In genomic region chr11:65861533-65862183, GRCh38 we compare ENCODE assay signal across 8 cellular contexts. TPM values are rescaled to one million over a fixed set of nuclear protein-coding genes. Genes with fewer than 3 reads are reported as not detected.
DNase-seq lines count a peak whose midpoint lies in the region; ATAC-seq, FAIRE-seq and TF ChIP-seq lines count a peak whose summit lies in the region.

No MANE protein-coding gene starts in this region.

- peak overlapping the region; percentile 99 for H3K27ac Mint-ChIP-seq in activated CD8-positive, alpha-beta memory T cell treated with anti-CD3 and anti-CD28 coated beads, Interleukin-2, amount 10 ng/mL, durations not matched to agents 7 days and 5 days

- DNase-seq in activated CD8-positive, alpha-beta memory T cell treated with anti-CD3 and anti-CD28 coated beads, Interleukin-2, amount 10 ng/mL, durations not matched to agents 7 days and 5 days, result no peak
- no peak for DNase-seq in activated CD8-positive, alpha-beta memory T cell treated with anti-CD3 and anti-CD28 coated beads, Interleukin-2, amount 50 U/mL, for 4 hours
- DNase-seq in astrocyte of the cerebellum (ENCODE audit: low read depth) (no peak), HepG2 (ENCODE audit: low spot score) (no peak), thoracic aorta (ENCODE audit: low spot score) (no peak), iPS-NIHi7 (ENCODE audit: extremely low spot score) (no peak), body of pancreas (no peak), KBM-7 (no peak)

- POLR2A ChIA-PET in HepG2 (lab: Yijun Ruan, JAX), result interaction anchor here (0.7 to 5.4 kb wide), 5 partner anchors 9 to 141 kb away, joined by 3 to 81 read pairs (median 20); partner anchors contain the start of genes BANF1, CCDC85B, EFEMP2 and EIF1AD

- intact Hi-C loops in HepG2 (cut with micrococcal nuclease; ENCODE audit: unreplicated experiment), result no loop called here
- intact Hi-C loops in body of pancreas (cut with DNase I), result no loop called here

- H3K4me2 ChIP-seq in HepG2 (ENCODE audit: low read depth, low read length), result peak overlapping the region; percentile 100

- CTCF ChIA-PET in activated CD8-positive, alpha-beta memory T cell treated with anti-CD3 and anti-CD28 coated beads, Interleukin-2, amount 10 ng/mL, durations not matched to agents 7 days and 5 days (lab: Charles Lee), result interaction anchor here (0.8 to 27.4 kb wide), 12 partner anchors 10 to 183 kb away, joined by 3 to 710 read pairs (median 6); partner anchors contain the start of genes AP5B1, BANF1, CCDC85B and CTSW
- CTCF ChIA-PET in HepG2 (lab: Yijun Ruan, JAX; ENCODE audit: low intra/inter-chr PET ratio, low total read pairs), result interaction anchor here (1.4 to 1.9 kb wide), 3 partner anchors 23 to 150 kb away, joined by 3 to 7 read pairs (median 6); no protein-coding TSS in a partner anchor

- TF ChIP-seq RAD21 in HepG2 (CRISPR knock-in tag; IDR thresholded peaks at IDR 0.05), result no peak

- H2AFZ ChIP-seq in HepG2 (ENCODE audit: low read length), result no peak overlapping the region

- no peaks in the 10 kb centered on the region for H3K9me3 Mint-ChIP-seq in activated CD8-positive, alpha-beta memory T cell treated with anti-CD3 and anti-CD28 coated beads, Interleukin-2, amount 10 ng/mL, durations not matched to agents 7 days and 5 days (ENCODE audit: low read depth)

- no TSS peak for BruUV-seq in HepG2 (replicated peaks; lab: Mats Ljungman, UMichigan)

- peaks cover 30% of the 10 kb centered on the region for H3K4me1 Mint-ChIP-seq in activated CD8-positive, alpha-beta memory T cell treated with anti-CD3 and anti-CD28 coated beads, Interleukin-2, amount 10 ng/mL, durations not matched to agents 7 days and 5 days

- peak overlapping the region; percentile 89 for H3K9ac ChIP-seq in HepG2 (ENCODE audit: insufficient read depth, low read depth, low read length)

- H3K4me3 Mint-ChIP-seq in activated CD8-positive, alpha-beta memory T cell treated with anti-CD3 and anti-CD28 coated beads, Interleukin-2, amount 10 ng/mL, durations not matched to agents 7 days and 5 days, result peak overlapping the region; percentile 91

- peaks cover 21% of the 10 kb centered on the region for H3K79me2 ChIP-seq in HepG2 (ENCODE audit: insufficient read depth, low read length)

- peaks cover 29% of the 10 kb centered on the region for H3K4me1 ChIP-seq in HepG2 (ENCODE audit: insufficient read depth, low read length)
- H3K4me1 ChIP-seq in thoracic aorta (ENCODE audit: control insufficient read depth in 1 of 2, low read depth in 2 of 2), result peaks cover 11 to 22% of the 10 kb centered on the region in 2 donors
- peaks cover 36% of the 10 kb centered on the region for H3K4me1 ChIP-seq in body of pancreas

- H3K9me3 ChIP-seq in HepG2 (ENCODE audit: low read length), result no peaks in the 10 kb centered on the region
- H3K9me3 ChIP-seq in thoracic aorta, result no peaks in the 10 kb centered on the region
- no peaks in the 10 kb centered on the region for H3K9me3 ChIP-seq in body of pancreas

- no peak for FAIRE-seq in HepG2 (lab: Jason Lieb, UNC)

- H3K36me3 Mint-ChIP-seq in activated CD8-positive, alpha-beta memory T cell treated with anti-CD3 and anti-CD28 coated beads, Interleukin-2, amount 10 ng/mL, durations not matched to agents 7 days and 5 days, result peaks cover 33% of the 10 kb centered on the region

- no peaks in the 10 kb centered on the region for H3K27me3 Mint-ChIP-seq in activated CD8-positive, alpha-beta memory T cell treated with anti-CD3 and anti-CD28 coated beads, Interleukin-2, amount 10 ng/mL, durations not matched to agents 7 days and 5 days

- H3K4me3 ChIP-seq in astrocyte of the cerebellum (ENCODE audit: low read depth, low read length) (peak overlapping the region; percentile 96), HepG2 (replicated peaks in 1 of 3; ENCODE audit: insufficient read depth in 1 of 3, low read depth in 2 of 3, low read length in 3 of 3) (peak overlapping the region; percentile 80 to 99 (median 89)), thoracic aorta (peak overlapping the region; percentile 96), body of pancreas (no peak overlapping the region)

- H4K20me1 ChIP-seq in HepG2 (ENCODE audit: insufficient read depth, low read length), result peaks cover 10% of the 10 kb centered on the region

- ATAC-seq in activated CD8-positive, alpha-beta memory T cell treated with anti-CD3 and anti-CD28 coated beads, Interleukin-2, amount 10 ng/mL, durations not matched to agents 7 days and 5 days, result no peak
- no peak for ATAC-seq in HepG2
- no peak for ATAC-seq in thoracic aorta (ENCODE audit: insufficient number of reproducible peaks, low FRiP score, low read depth)
- no peak for ATAC-seq in body of pancreas

- H3K27me3 ChIP-seq in HepG2 (ENCODE audit: control insufficient read depth in 1 of 2, insufficient read depth in 2 of 2, low read length in 2 of 2) (no peaks in the 10 kb centered on the region; a peak in 1 of 5 replicates), thoracic aorta (replicated peaks; ENCODE audit: insufficient read depth) (no peaks in the 10 kb centered on the region), body of pancreas (no peaks in the 10 kb centered on the region)

- TF ChIP-seq EP300 in HepG2 (IDR thresholded peaks at IDR 0.05; ENCODE audit: low read depth in 2 of 2, low read length in 2 of 2) (no peak), HepG2 (CRISPR knock-in tag; IDR thresholded peaks at IDR 0.05; ENCODE audit: borderline replicate concordance) (no peak)

- no peak for TF ChIP-seq POLR2A in HepG2 (IDR thresholded peaks at IDR 0.05; ENCODE audit: insufficient read depth in 1 of 2, low read depth in 2 of 2, low read length in 2 of 2)
- no peak for TF ChIP-seq POLR2A in body of pancreas (IDR thresholded peaks at IDR 0.05)

- TF ChIP-seq CTCF in astrocyte of the cerebellum (IDR thresholded peaks at IDR 0.05; ENCODE audit: low read depth, low read length, missing control alignments), result no peak
- TF ChIP-seq CTCF in HepG2 (CRISPR knock-in tag; IDR thresholded peaks at IDR 0.05), result no peak
- TF ChIP-seq CTCF in thoracic aorta (IDR thresholded peaks at IDR 0.05), result no peak
- TF ChIP-seq CTCF in body of pancreas (IDR thresholded peaks at IDR 0.05), result no peak

- H3K27ac ChIP-seq in HepG2 (ENCODE audit: extremely low read length, insufficient read depth, low read length), result peak overlapping the region; percentile 90
- H3K27ac ChIP-seq in thoracic aorta, result peak overlapping the region; percentile 98 to 100
- no peak overlapping the region for H3K27ac ChIP-seq in body of pancreas

- 84% methylated on average over 10 of the region's 13 CpGs for WGBS in HepG2 (ENCODE audit: low lambda C conversion rate)
- WGBS in body of pancreas, 2 donors, result 75 to 82% methylated on average over 13 of the region's 13 CpGs

- H3K36me3 ChIP-seq in HepG2 (replicated peaks in 1 of 2; ENCODE audit: control insufficient read depth in 1 of 2, insufficient read depth in 2 of 2, low read length in 2 of 2) (peaks cover 14 to 41% of the 10 kb centered on the region in 2 experiments; a peak in 4 of 5 replicates), thoracic aorta (peaks cover 48% of the 10 kb centered on the region), body of pancreas (replicated peaks in 1 of 2; ENCODE audit: insufficient read depth in 1 of 2, low read depth in 2 of 2) (peaks cover 3 to 19% of the 10 kb centered on the region in 2 donors)

- in situ Hi-C loops in astrocyte of the cerebellum (cut with HindIII; ENCODE audit: low sequenced_read_pairs), result no loop called here
- in situ Hi-C loops in HepG2 (cut with HindIII; ENCODE audit: extremely low pct_ligation_motif_present, low pct_unique_long_range_greater_than_20kb), result no loop called here
- in situ Hi-C loops in KBM-7 (cut with MboI; ENCODE audit: low pct_unique_long_range_greater_than_20kb, low sequenced_read_pairs), result no loop called here

RNA-seq across cellular contexts. Expression of gene MUS81, which starts 1.4 kb away (rescaled TPM):
- 100 to 1,000 TPM; 106 to 125 TPM for total RNA-seq in activated CD8-positive, alpha-beta memory T cell treated with anti-CD3 and anti-CD28 coated beads, Interleukin-2, amount 10 ng/mL, durations not matched to agents 7 days and 5 days
- total RNA-seq in HepG2 (2016; rRNA removed; fragmentation: Illumina TruSeq; extraction: Trizol) (13.2 and 25.6 TPM in 2 replicates), thoracic aorta (10 to 100 TPM; 51.8 to 62.8 TPM), body of pancreas (10 to 100 TPM; 38.2 to 40.5 TPM)
- 9.1 and 9.8 TPM in 2 replicates for total RNA-seq in HepG2 (2016; cell fraction: cytosol; rRNA removed; fragmentation: Illumina TruSeq; extraction: Trizol; ENCODE audit: low read depth)
- 10.0 and 23.4 TPM in 2 replicates for total RNA-seq in HepG2 (2016; cell fraction: insoluble cytoplasmic fraction; rRNA removed; fragmentation: Illumina TruSeq; extraction: Trizol)
- total RNA-seq in HepG2 (2016; cell fraction: membrane; rRNA removed; fragmentation: Illumina TruSeq; extraction: Trizol), result 9.8 and 11.9 TPM in 2 replicates
- total RNA-seq in HepG2 (2016; cell fraction: nucleus; rRNA removed; fragmentation: Illumina TruSeq; extraction: Trizol), result 33.1 and 33.6 TPM in 2 replicates
- polyA plus RNA-seq in HepG2 (2011; rRNA removed), result 30.2 and 43.6 TPM in 2 replicates
- polyA plus RNA-seq in HepG2 (2011; cell fraction: cytosol; rRNA removed), result 9.6 and 15.1 TPM in 2 replicates
- 256 and 293 TPM in 2 replicates for polyA plus RNA-seq in HepG2 (2011; cell fraction: nucleus; rRNA removed)
- polyA plus RNA-seq in HepG2 (2012), result 17.9 and 34.3 TPM in 2 replicates
- polyA plus RNA-seq in HepG2 (2016; cell fraction: cytosol; fragmentation: Illumina TruSeq; extraction: Trizol; ENCODE audit: low read depth), result 5.3 and 7.5 TPM in 2 replicates
- polyA plus RNA-seq in HepG2 (2016; cell fraction: insoluble cytoplasmic fraction; fragmentation: Illumina TruSeq; extraction: Trizol; ENCODE audit: low read depth), result 10.0 and 14.2 TPM in 2 replicates
- 9.0 and 9.4 TPM in 2 replicates for polyA plus RNA-seq in HepG2 (2016; cell fraction: membrane; fragmentation: Illumina TruSeq; extraction: Trizol; ENCODE audit: low read depth)
- 70.1 TPM in 2 replicates for polyA plus RNA-seq in HepG2 (2016; cell fraction: nucleus; fragmentation: Illumina TruSeq; extraction: Trizol; ENCODE audit: insufficient read depth, low read depth)
- polyA minus RNA-seq in HepG2 (2011; rRNA and poly(A)+ RNA removed; ENCODE audit: low replicate concordance), result 21.4 and 58.7 TPM in 2 replicates
- polyA minus RNA-seq in HepG2 (2011; cell fraction: cytosol; rRNA and poly(A)+ RNA removed), result 5.5 and 5.8 TPM in 2 replicates
- 60.9 and 66.5 TPM in 2 replicates for polyA minus RNA-seq in HepG2 (2011; cell fraction: nucleus; rRNA and poly(A)+ RNA removed)

RNA-seq across cellular contexts. Expression of gene CFL1, which starts 3.7 kb away (rescaled TPM):
- 1,000 to 10,000 TPM; 1,745 to 1,753 TPM for total RNA-seq in activated CD8-positive, alpha-beta memory T cell treated with anti-CD3 and anti-CD28 coated beads, Interleukin-2, amount 10 ng/mL, durations not matched to agents 7 days and 5 days
- total RNA-seq in HepG2 (2016; rRNA removed; fragmentation: Illumina TruSeq; extraction: Trizol), result 383 and 458 TPM in 2 replicates
- total RNA-seq in HepG2 (2016; cell fraction: cytosol; rRNA removed; fragmentation: Illumina TruSeq; extraction: Trizol; ENCODE audit: low read depth), result 49.6 and 56.4 TPM in 2 replicates
- 365 and 431 TPM in 2 replicates for total RNA-seq in HepG2 (2016; cell fraction: insoluble cytoplasmic fraction; rRNA removed; fragmentation: Illumina TruSeq; extraction: Trizol)
- total RNA-seq in HepG2 (2016; cell fraction: membrane; rRNA removed; fragmentation: Illumina TruSeq; extraction: Trizol), result 92.4 and 99.4 TPM in 2 replicates
- total RNA-seq in HepG2 (2016; cell fraction: nucleus; rRNA removed; fragmentation: Illumina TruSeq; extraction: Trizol), result 154 and 171 TPM in 2 replicates
- polyA plus RNA-seq in HepG2 (2011; rRNA removed), result 347 and 379 TPM in 2 replicates
- polyA plus RNA-seq in HepG2 (2011; cell fraction: cytosol; rRNA removed), result 649 and 884 TPM in 2 replicates
- polyA plus RNA-seq in HepG2 (2011; cell fraction: nucleus; rRNA removed), result 218 and 244 TPM in 2 replicates
- polyA plus RNA-seq in HepG2 (2012), result 289 and 295 TPM in 2 replicates
- polyA plus RNA-seq in HepG2 (2016; cell fraction: cytosol; fragmentation: Illumina TruSeq; extraction: Trizol; ENCODE audit: low read depth), result 112 and 116 TPM in 2 replicates
- 879 and 1,116 TPM in 2 replicates for polyA plus RNA-seq in HepG2 (2016; cell fraction: insoluble cytoplasmic fraction; fragmentation: Illumina TruSeq; extraction: Trizol; ENCODE audit: low read depth)
- 173 and 178 TPM in 2 replicates for polyA plus RNA-seq in HepG2 (2016; cell fraction: membrane; fragmentation: Illumina TruSeq; extraction: Trizol; ENCODE audit: low read depth)
- polyA plus RNA-seq in HepG2 (2016; cell fraction: nucleus; fragmentation: Illumina TruSeq; extraction: Trizol; ENCODE audit: insufficient read depth, low read depth), result 427 and 437 TPM in 2 replicates
- polyA minus RNA-seq in HepG2 (2011; rRNA and poly(A)+ RNA removed; ENCODE audit: low replicate concordance), result 360 and 1,083 TPM in 2 replicates
- polyA minus RNA-seq in HepG2 (2011; cell fraction: cytosol; rRNA and poly(A)+ RNA removed), result 284 and 320 TPM in 2 replicates
- polyA minus RNA-seq in HepG2 (2011; cell fraction: nucleus; rRNA and poly(A)+ RNA removed), result 153 and 218 TPM in 2 replicates
- 100 to 1,000 TPM; 565 to 797 TPM for total RNA-seq in thoracic aorta
- 100 to 1,000 TPM; 190 to 412 TPM for total RNA-seq in body of pancreas

RNA-seq across cellular contexts. Expression of gene EFEMP2, which starts 10.9 kb away (rescaled TPM):
- total RNA-seq in activated CD8-positive, alpha-beta memory T cell treated with anti-CD3 and anti-CD28 coated beads, Interleukin-2, amount 10 ng/mL, durations not matched to agents 7 days and 5 days, result 10 to 100 TPM in 1 of 2 experiments, 1 to 10 TPM in 1; 7.1 to 13.4 TPM
- total RNA-seq in HepG2 (2016; rRNA removed; fragmentation: Illumina TruSeq; extraction: Trizol) (3.7 and 7.4 TPM in 2 replicates), thoracic aorta (100 to 1,000 TPM; 134 to 219 TPM), body of pancreas (10 to 100 TPM; 16.2 to 25.4 TPM)
- total RNA-seq in HepG2 (2016; cell fraction: cytosol; rRNA removed; fragmentation: Illumina TruSeq; extraction: Trizol; ENCODE audit: low read depth), result 15.2 and 15.7 TPM in 2 replicates
- total RNA-seq in HepG2 (2016; cell fraction: insoluble cytoplasmic fraction; rRNA removed; fragmentation: Illumina TruSeq; extraction: Trizol), result 3.7 and 8.2 TPM in 2 replicates
- total RNA-seq in HepG2 (2016; cell fraction: membrane; rRNA removed; fragmentation: Illumina TruSeq; extraction: Trizol), result 12.4 and 16.0 TPM in 2 replicates
- 7.8 and 14.5 TPM in 2 replicates for total RNA-seq in HepG2 (2016; cell fraction: nucleus; rRNA removed; fragmentation: Illumina TruSeq; extraction: Trizol)
- polyA plus RNA-seq in HepG2 (2011; rRNA removed), result 29.7 and 34.3 TPM in 2 replicates
- 17.6 and 22.8 TPM in 2 replicates for polyA plus RNA-seq in HepG2 (2011; cell fraction: cytosol; rRNA removed)
- polyA plus RNA-seq in HepG2 (2011; cell fraction: nucleus; rRNA removed), result 150 and 216 TPM in 2 replicates
- 12.1 and 14.4 TPM in 2 replicates for polyA plus RNA-seq in HepG2 (2012)
- 19.2 and 19.9 TPM in 2 replicates for polyA plus RNA-seq in HepG2 (2016; cell fraction: cytosol; fragmentation: Illumina TruSeq; extraction: Trizol; ENCODE audit: low read depth)
- 5.8 and 5.9 TPM in 2 replicates for polyA plus RNA-seq in HepG2 (2016; cell fraction: insoluble cytoplasmic fraction; fragmentation: Illumina TruSeq; extraction: Trizol; ENCODE audit: low read depth)
- polyA plus RNA-seq in HepG2 (2016; cell fraction: membrane; fragmentation: Illumina TruSeq; extraction: Trizol; ENCODE audit: low read depth), result 18.0 and 19.9 TPM in 2 replicates
- polyA plus RNA-seq in HepG2 (2016; cell fraction: nucleus; fragmentation: Illumina TruSeq; extraction: Trizol; ENCODE audit: insufficient read depth, low read depth), result 20.2 and 23.5 TPM in 2 replicates
- 2.1 and 18.1 TPM in 2 replicates for polyA minus RNA-seq in HepG2 (2011; rRNA and poly(A)+ RNA removed; ENCODE audit: low replicate concordance)
- polyA minus RNA-seq in HepG2 (2011; cell fraction: cytosol; rRNA and poly(A)+ RNA removed), result 4.1 and 4.8 TPM in 2 replicates
- polyA minus RNA-seq in HepG2 (2011; cell fraction: nucleus; rRNA and poly(A)+ RNA removed), result 14.5 and 17.7 TPM in 2 replicates

RNA-seq across cellular contexts. Expression of gene CTSW, which starts 18.0 kb away (rescaled TPM):
- 100 to 1,000 TPM; 268 to 339 TPM for total RNA-seq in activated CD8-positive, alpha-beta memory T cell treated with anti-CD3 and anti-CD28 coated beads, Interleukin-2, amount 10 ng/mL, durations not matched to agents 7 days and 5 days
- not detected in 2 replicates for total RNA-seq in HepG2 (2016; rRNA removed; fragmentation: Illumina TruSeq; extraction: Trizol)
- not detected in 2 replicates for total RNA-seq in HepG2 (2016; cell fraction: cytosol; rRNA removed; fragmentation: Illumina TruSeq; extraction: Trizol; ENCODE audit: low read depth)
- total RNA-seq in HepG2 (2016; cell fraction: insoluble cytoplasmic fraction; rRNA removed; fragmentation: Illumina TruSeq; extraction: Trizol), result not detected in 2 replicates
- total RNA-seq in HepG2 (2016; cell fraction: membrane; rRNA removed; fragmentation: Illumina TruSeq; extraction: Trizol), result not detected in 2 replicates
- total RNA-seq in HepG2 (2016; cell fraction: nucleus; rRNA removed; fragmentation: Illumina TruSeq; extraction: Trizol), result not detected in 2 replicates
- polyA plus RNA-seq in HepG2 (2011; rRNA removed), result 0.09 TPM in 1 of 2 replicates, not detected in the other
- not detected in 2 replicates for polyA plus RNA-seq in HepG2 (2011; cell fraction: cytosol; rRNA removed)
- polyA plus RNA-seq in HepG2 (2011; cell fraction: nucleus; rRNA removed), result 0.24 TPM in 1 of 2 replicates, not detected in the other
- 0.29 TPM in 1 of 2 replicates, not detected in the other for polyA plus RNA-seq in HepG2 (2012)
- polyA plus RNA-seq in HepG2 (2016; cell fraction: cytosol; fragmentation: Illumina TruSeq; extraction: Trizol; ENCODE audit: low read depth), result not detected in 2 replicates
- not detected in 2 replicates for polyA plus RNA-seq in HepG2 (2016; cell fraction: insoluble cytoplasmic fraction; fragmentation: Illumina TruSeq; extraction: Trizol; ENCODE audit: low read depth)
- not detected in 2 replicates for polyA plus RNA-seq in HepG2 (2016; cell fraction: membrane; fragmentation: Illumina TruSeq; extraction: Trizol; ENCODE audit: low read depth)
- polyA plus RNA-seq in HepG2 (2016; cell fraction: nucleus; fragmentation: Illumina TruSeq; extraction: Trizol; ENCODE audit: insufficient read depth, low read depth), result not detected in 2 replicates
- polyA minus RNA-seq in HepG2 (2011; rRNA and poly(A)+ RNA removed; ENCODE audit: low replicate concordance), result not detected in 2 replicates
- polyA minus RNA-seq in HepG2 (2011; cell fraction: cytosol; rRNA and poly(A)+ RNA removed), result not detected in 2 replicates
- not detected in 2 replicates for polyA minus RNA-seq in HepG2 (2011; cell fraction: nucleus; rRNA and poly(A)+ RNA removed)
- 10 to 100 TPM in 1 of 2 donors, 1 to 10 TPM in 1; 1.6 to 13.7 TPM for total RNA-seq in thoracic aorta
- under 1 TPM; 0.33 to 0.78 TPM for total RNA-seq in body of pancreas

RNA-seq across cellular contexts. Expression of gene FIBP, which starts 26.6 kb away (rescaled TPM):
- total RNA-seq in activated CD8-positive, alpha-beta memory T cell treated with anti-CD3 and anti-CD28 coated beads, Interleukin-2, amount 10 ng/mL, durations not matched to agents 7 days and 5 days, result 100 to 1,000 TPM; 100 to 122 TPM
- 62.1 and 66.0 TPM in 2 replicates for total RNA-seq in HepG2 (2016; rRNA removed; fragmentation: Illumina TruSeq; extraction: Trizol)
- 107 and 121 TPM in 2 replicates for total RNA-seq in HepG2 (2016; cell fraction: cytosol; rRNA removed; fragmentation: Illumina TruSeq; extraction: Trizol; ENCODE audit: low read depth)
- 58.2 and 62.9 TPM in 2 replicates for total RNA-seq in HepG2 (2016; cell fraction: insoluble cytoplasmic fraction; rRNA removed; fragmentation: Illumina TruSeq; extraction: Trizol)
- 102 and 112 TPM in 2 replicates for total RNA-seq in HepG2 (2016; cell fraction: membrane; rRNA removed; fragmentation: Illumina TruSeq; extraction: Trizol)
- total RNA-seq in HepG2 (2016; cell fraction: nucleus; rRNA removed; fragmentation: Illumina TruSeq; extraction: Trizol), result 30.9 and 31.6 TPM in 2 replicates
- polyA plus RNA-seq in HepG2 (2011; rRNA removed), result 42.9 and 55.3 TPM in 2 replicates
- polyA plus RNA-seq in HepG2 (2011; cell fraction: cytosol; rRNA removed), result 42.7 and 69.1 TPM in 2 replicates
- polyA plus RNA-seq in HepG2 (2011; cell fraction: nucleus; rRNA removed), result 93.3 and 102 TPM in 2 replicates
- polyA plus RNA-seq in HepG2 (2012), result 30.4 and 30.7 TPM in 2 replicates
- polyA plus RNA-seq in HepG2 (2016; cell fraction: cytosol; fragmentation: Illumina TruSeq; extraction: Trizol; ENCODE audit: low read depth), result 106 and 128 TPM in 2 replicates
- 57.7 and 68.5 TPM in 2 replicates for polyA plus RNA-seq in HepG2 (2016; cell fraction: insoluble cytoplasmic fraction; fragmentation: Illumina TruSeq; extraction: Trizol; ENCODE audit: low read depth)
- polyA plus RNA-seq in HepG2 (2016; cell fraction: membrane; fragmentation: Illumina TruSeq; extraction: Trizol; ENCODE audit: low read depth), result 104 and 109 TPM in 2 replicates
- polyA plus RNA-seq in HepG2 (2016; cell fraction: nucleus; fragmentation: Illumina TruSeq; extraction: Trizol; ENCODE audit: insufficient read depth, low read depth), result 53.2 and 59.2 TPM in 2 replicates
- 100 and 198 TPM in 2 replicates for polyA minus RNA-seq in HepG2 (2011; rRNA and poly(A)+ RNA removed; ENCODE audit: low replicate concordance)
- polyA minus RNA-seq in HepG2 (2011; cell fraction: cytosol; rRNA and poly(A)+ RNA removed), result 30.7 and 31.3 TPM in 2 replicates
- polyA minus RNA-seq in HepG2 (2011; cell fraction: nucleus; rRNA and poly(A)+ RNA removed), result 25.2 and 39.5 TPM in 2 replicates
- 100 to 1,000 TPM in 1 of 2 donors, 10 to 100 TPM in 1; 50.4 to 111 TPM for total RNA-seq in thoracic aorta
- total RNA-seq in body of pancreas, result 10 to 100 TPM; 40.2 to 49.5 TPM

Comparison
In these comparisons a context has a peak if more than half of its experiments do, and no peak if none do; other contexts are left out.
1. H3K4me3 ChIP-seq: peak in astrocyte of the cerebellum (single experiment), HepG2 (3 of 3) and thoracic aorta (single experiment); none in body of pancreas (0 of 2).
2. H3K27ac ChIP-seq: peak in HepG2 (single experiment) and thoracic aorta (2 of 2); none in body of pancreas (0 of 4).
3. RNA of gene EFEMP2, which starts 10.9 kb away (total RNA-seq): 134 to 219 TPM in thoracic aorta; 16.2 to 25.4 TPM in body of pancreas, 7.1 to 13.4 TPM in activated CD8-positive, alpha-beta memory T cell treated with anti-CD3 and anti-CD28 coated beads, Interleukin-2, amount 10 ng/mL, durations not matched to agents 7 days and 5 days and 3.7 to 16.0 TPM in HepG2; every median in the first group is over 4 times any median in the second.